Comparison of ENCODE assay signal across 1 cellular context in genomic region chr19:44741258-44741731, GRCh38.
TF ChIP-seq lines count a peak whose summit lies in the region.

No MANE protein-coding gene starts in this region.

TF ChIP-seq in HepG2, 621 proteins besides CTCF, POLR2A, EP300 and RAD21:
- TF ChIP-seq ZNF776 (CRISPR knock-in tag; IDR thresholded peaks at IDR 0.05) (no peak), MAFK (conservative IDR thresholded peaks at IDR 0.05 in 1 of 2, IDR thresholded peaks at IDR 0.05 in 1 of 2; ENCODE audit: low read length in 2 of 2) (no peak), NCOA2 (CRISPR knock-in tag; IDR thresholded peaks at IDR 0.05) (no peak), ISL2 (CRISPR knock-in tag; IDR thresholded peaks at IDR 0.05) (0 out of 2 replicates have a peak, but pooled peaks have one; percentile 2)
